Comparison of ENCODE assay signal across 19 cellular contexts in genomic region chr11:1224491-1225385, GRCh38. TPM values are rescaled to one million over a fixed set of nuclear protein-coding genes. Genes with fewer than 3 reads are reported as not detected.
DNase-seq lines count a peak whose midpoint lies in the region; ATAC-seq, FAIRE-seq and TF ChIP-seq lines count a peak whose summit lies in the region.
"Had no signal": no experiment of that assay in that cellular context is flagged by ENCODE, and none has a peak within 500 bp of the region (broad histone marks: within the 10 kb centered on the region; RNA-seq: fewer than 3 reads in every experiment).

No MANE protein-coding gene starts in this region.

- H4K5ac ChIP-seq in IMR-90 (ENCODE audit: low read depth, low read length) (no peak overlapping the region), H1 (ENCODE audit: insufficient read length, low read depth, low read length) (peak overlapping the region; percentile 10)

- peaks cover 16% of the 10 kb centered on the region for H3K4me1 Mint-ChIP-seq in nephron progenitor cell
- H3K4me1 Mint-ChIP-seq: activated CD4-positive, alpha-beta T cell treated with anti-CD3 and anti-CD28 coated beads, Interleukin-2, amount 10 ng/mL, durations not matched to agents 24 days and 14 days; stimulated activated memory B cell treated with anti-CD40 and anti-IgM and Interleukin-4, amounts not matched to agents 10 μg/mL and 1 μg/mL and 100 μg/mL, for 72 hours had no signal

- no peaks in the 10 kb centered on the region for H3K36me3 Mint-ChIP-seq in nephron progenitor cell (ENCODE audit: low read depth)
- H3K36me3 Mint-ChIP-seq: stimulated activated memory B cell treated with anti-CD40 and anti-IgM and Interleukin-4, amounts not matched to agents 10 μg/mL and 1 μg/mL and 100 μg/mL, for 72 hours had no signal

- H4K8ac ChIP-seq in IMR-90 (ENCODE audit: low read depth in 2 of 2, low read length in 2 of 2), result no peak overlapping the region
- H4K8ac ChIP-seq in H1 (ENCODE audit: extremely low read depth, insufficient read depth, low read length), result peak overlapping the region; percentile 81

- H3K18ac ChIP-seq in IMR-90 (ENCODE audit: low read depth, low read length) (no peak overlapping the region), H1 (ENCODE audit: extremely low read depth, low read length) (no peak overlapping the region; the same call in 1 of the 2 replicates)

- H3K4me2 ChIP-seq in IMR-90 (ENCODE audit: low read depth, low read length) (no peak overlapping the region), H1 (ENCODE audit: insufficient read depth in 1 of 2, low read depth in 2 of 2, low read length in 2 of 2) (no peak overlapping the region)

- H4K91ac ChIP-seq in IMR-90 (ENCODE audit: insufficient read depth, low read depth, low read length) (no peak overlapping the region), H1 (replicated peaks; ENCODE audit: insufficient read length, low read length) (no peak overlapping the region)

- H3K9ac ChIP-seq in IMR-90 (ENCODE audit: low read depth, low read length) (no peak overlapping the region), H1 (replicated peaks in 1 of 4; ENCODE audit: extremely low read depth in 1 of 4, low read depth in 3 of 4, low read length in 3 of 4) (no peak overlapping the region)

- no peaks in the 10 kb centered on the region for H3K9me3 Mint-ChIP-seq in nephron progenitor cell
- H3K9me3 Mint-ChIP-seq: activated CD4-positive, alpha-beta T cell treated with anti-CD3 and anti-CD28 coated beads, Interleukin-2, amount 10 ng/mL, durations not matched to agents 24 days and 14 days; stimulated activated memory B cell treated with anti-CD40 and anti-IgM and Interleukin-4, amounts not matched to agents 10 μg/mL and 1 μg/mL and 100 μg/mL, for 72 hours had no signal

- H3K56ac ChIP-seq in IMR-90 (ENCODE audit: extremely low read depth, insufficient read depth, low read length), result no peak overlapping the region
- H3K56ac ChIP-seq in H1 (replicated peaks; ENCODE audit: insufficient read length, low read depth, low read length), result no peak overlapping the region

- H2BK20ac ChIP-seq in IMR-90 (ENCODE audit: low read depth, low read length), result no peak overlapping the region
- H2BK20ac ChIP-seq in H1 (ENCODE audit: low read length), result no peak overlapping the region

- H3K4me3 ChIP-seq in IMR-90 (ENCODE audit: insufficient read depth, low read depth, low read length), result no peak overlapping the region
- no peak overlapping the region for H3K4me3 ChIP-seq in H1 (ENCODE audit: extremely low read depth in 1 of 4, insufficient read depth in 2 of 4, low read depth in 3 of 4, low read length in 4 of 4)
- H3K4me3 ChIP-seq in stomach, result peak overlapping the region in 1 of 4 donors; percentile 29

- TF ChIP-seq CTCF in IMR-90 (conservative IDR thresholded peaks at IDR 0.05; ENCODE audit: low read depth, low read length) (no peak), H1 (IDR thresholded peaks at IDR 0.05; ENCODE audit: control extremely low read depth in 1 of 3, insufficient read depth in 1 of 3, low read depth in 1 of 3, low read length in 3 of 3) (no peak), nephron progenitor cell (IDR thresholded peaks at IDR 0.05) (no peak), stomach (IDR thresholded peaks at IDR 0.05) (no peak)

- H2BK15ac ChIP-seq in IMR-90 (ENCODE audit: low read depth, low read length), result no peak overlapping the region
- H2BK15ac ChIP-seq in H1 (ENCODE audit: low read length), result no peak overlapping the region

- H2BK12ac ChIP-seq in H1 (ENCODE audit: low read depth, low read length), result no peak overlapping the region

- H3K23ac ChIP-seq in IMR-90 (ENCODE audit: low read depth, low read length), result no peak overlapping the region
- H3K23ac ChIP-seq in H1 (ENCODE audit: insufficient read length), result no peak overlapping the region

- H3K4me1 ChIP-seq in IMR-90 (ENCODE audit: control insufficient read depth, insufficient read depth, low read length), result no peaks in the 10 kb centered on the region
- peaks cover 0 to 14% (median 5%) of the 10 kb centered on the region in 4 experiments; a peak in 6 of 7 replicates for H3K4me1 ChIP-seq in H1 (replicated peaks in 1 of 4; ENCODE audit: control insufficient read depth in 3 of 4, insufficient read depth in 4 of 4, low read length in 3 of 4)
- H3K4me1 ChIP-seq in stomach, result peaks cover 0 to 41% (median 33%) of the 10 kb centered on the region in 4 donors

- H3K4me3 Mint-ChIP-seq in nephron progenitor cell, result no peak overlapping the region
- H3K4me3 Mint-ChIP-seq: activated CD4-positive, alpha-beta T cell treated with anti-CD3 and anti-CD28 coated beads, Interleukin-2, amount 10 ng/mL, durations not matched to agents 24 days and 14 days; stimulated activated memory B cell treated with anti-CD40 and anti-IgM and Interleukin-4, amounts not matched to agents 10 μg/mL and 1 μg/mL and 100 μg/mL, for 72 hours had no signal

- no peak overlapping the region for H3K4ac ChIP-seq in IMR-90 (ENCODE audit: low read depth, low read length)
- H3K4ac ChIP-seq in H1 (replicated peaks; ENCODE audit: insufficient read length, low read depth, low read length), result no peak overlapping the region

- no peak overlapping the region for H2BK5ac ChIP-seq in IMR-90 (ENCODE audit: low read depth, low read length, poor library complexity, severe bottlenecking)
- no peak overlapping the region for H2BK5ac ChIP-seq in H1 (ENCODE audit: low read depth, low read length)

- H2AK9ac ChIP-seq in IMR-90 (replicated peaks; ENCODE audit: low read depth, low read length, poor library complexity), result no peak overlapping the region

- H3K14ac ChIP-seq in IMR-90 (replicated peaks; ENCODE audit: low read depth, low read length) (no peak overlapping the region), H1 (ENCODE audit: insufficient read length) (no peak overlapping the region)

- no peaks in the 10 kb centered on the region for H3K79me2 ChIP-seq in H1 (ENCODE audit: control insufficient read depth in 1 of 2, insufficient read depth in 2 of 2, low read length in 2 of 2)

- TF ChIP-seq EP300 in H1 (IDR thresholded peaks at IDR 0.05; ENCODE audit: borderline replicate concordance in 1 of 2, low read depth in 2 of 2, low read length in 2 of 2) (no peak), stomach (IDR thresholded peaks at IDR 0.05) (no peak)

- H2BK120ac ChIP-seq in IMR-90 (ENCODE audit: low read depth, low read length) (no peak overlapping the region), H1 (replicated peaks; ENCODE audit: low read depth, low read length) (no peak overlapping the region)

- intact Hi-C loops in IMR-90 (cut with micrococcal nuclease), result no loop called here
- intact Hi-C loops in stomach (cut with DNase I; ENCODE audit: low total_unique reads), result no loop called here

- FAIRE-seq in H1 (lab: Jason Lieb, UNC), result no peak
- FAIRE-seq: GM12891 had no signal

- H2AK5ac ChIP-seq in IMR-90 (ENCODE audit: low read depth, low read length) (no peak overlapping the region), H1 (ENCODE audit: low read depth, low read length) (no peak overlapping the region)

- no peaks in the 10 kb centered on the region for H3K23me2 ChIP-seq in H1 (ENCODE audit: low read depth, low read length)

- peak; percentile 88 for DNase-seq in COLO829 (ENCODE audit: low spot score)
- no peak for DNase-seq in IMR-90
- peak in 1 of 2 experiments; percentile 54 for DNase-seq in H1 (ENCODE audit: low read depth in 1 of 2, low spot score in 2 of 2)
- DNase-seq in nephron progenitor cell, result peak; percentile 58
- DNase-seq in stomach, result no peak
- DNase-seq in dedifferentiated amniotic fluid mesenchymal stem cell (ENCODE audit: extremely low spot score), result no peak
- DNase-seq: activated CD4-positive, alpha-beta T cell treated with anti-CD3 and anti-CD28 coated beads, Interleukin-2, amount 10 ng/mL, durations not matched to agents 24 days and 14 days; C1 segment of cervical spinal cord; EL; KG1; NCI-H1436 treated with DMSO at 0.1 percent for 48 hours; NK-92 treated with Interleukin-12 subunit alpha and Interleukin-12 subunit beta, amount 100 ng/mL, for 24 hours; stimulated activated CD4-positive, alpha-beta T cell treated with anti-CD3 and anti-CD28 coated beads, Interleukin-4, amount 100 ng/mL, for 24 hours had no signal

- H3K79me1 ChIP-seq in IMR-90 (ENCODE audit: low read depth in 1 of 2, low read length in 2 of 2) (no peaks in the 10 kb centered on the region), H1 (ENCODE audit: low read depth, low read length) (no peaks in the 10 kb centered on the region)

- in situ Hi-C loops in IMR-90 (cut with MboI; ENCODE audit: low sequenced_read_pairs), result loop anchor here (25.0 kb wide), 1 partner anchor 288 kb away; no protein-coding TSS in a partner anchor

- no peaks in the 10 kb centered on the region for H3K9me3 ChIP-seq in IMR-90 (ENCODE audit: control insufficient read depth, insufficient read depth, low read length)
- H3K9me3 ChIP-seq in H1 (ENCODE audit: insufficient read depth in 2 of 2, low read depth in 1 of 2, low read length in 1 of 2), result no peaks in the 10 kb centered on the region; a peak in 1 of 4 replicates
- no peaks in the 10 kb centered on the region for H3K9me3 ChIP-seq in stomach

- no peaks in the 10 kb centered on the region for H3K36me3 ChIP-seq in IMR-90 (ENCODE audit: control insufficient read depth, insufficient read depth, low read length)
- H3K36me3 ChIP-seq in H1 (ENCODE audit: control insufficient read depth in 2 of 4, insufficient read depth in 4 of 4, low read length in 3 of 4), result no peaks in the 10 kb centered on the region
- H3K36me3 ChIP-seq in stomach, result no peaks in the 10 kb centered on the region

- no peaks in the 10 kb centered on the region for H3K9me1 ChIP-seq in IMR-90 (ENCODE audit: insufficient read depth, low read length)

- H2AFZ ChIP-seq in IMR-90 (replicated peaks; ENCODE audit: low read length, poor library complexity), result peak overlapping the region; percentile 21
- H2AFZ ChIP-seq in H1 (ENCODE audit: low read length), result no peak overlapping the region

- no peak overlapping the region for H3K27ac Mint-ChIP-seq in nephron progenitor cell
- H3K27ac Mint-ChIP-seq: activated CD4-positive, alpha-beta T cell treated with anti-CD3 and anti-CD28 coated beads, Interleukin-2, amount 10 ng/mL, durations not matched to agents 24 days and 14 days; stimulated activated memory B cell treated with anti-CD40 and anti-IgM and Interleukin-4, amounts not matched to agents 10 μg/mL and 1 μg/mL and 100 μg/mL, for 72 hours had no signal

- BruUV-seq in IMR-90 (replicated peaks; lab: Mats Ljungman, UMichigan), result no TSS peak

- TF ChIP-seq RAD21 in IMR-90 (IDR thresholded peaks at IDR 0.05; ENCODE audit: low read length), result no peak
- no peak for TF ChIP-seq RAD21 in H1 (IDR thresholded peaks at IDR 0.05 in 1 of 2, conservative IDR thresholded peaks at IDR 0.05 in 1 of 2; ENCODE audit: low read depth in 2 of 2, low read length in 2 of 2)

- POLR2A ChIA-PET in IMR-90 (lab: Charles Lee; ENCODE audit: unreplicated experiment) (no interaction called here), H1 (lab: Charles Lee; ENCODE audit: partially characterized antibody) (interaction anchor here (0.9 kb wide), 1 partner anchor 299 kb away, joined by 3 read pairs; no protein-coding TSS in a partner anchor)

- dilution Hi-C loops in IMR-90 (cut with HindIII; ENCODE audit: low sequenced_read_pairs, unreplicated experiment), result no loop called here

- ATAC-seq in IMR-90 (ENCODE audit: low read depth), result no peak
- ATAC-seq in HG03135 (IDR thresholded peaks at IDR 0.05; ENCODE audit: unreplicated experiment), result no peak
- ATAC-seq: stimulated activated memory B cell treated with anti-CD40 and anti-IgM and Interleukin-4, amounts not matched to agents 10 μg/mL and 1 μg/mL and 100 μg/mL, for 72 hours had no signal

- CTCF ChIA-PET in IMR-90 (lab: Yijun Ruan, JAX), result no interaction called here
- CTCF ChIA-PET in H1 (lab: Charles Lee; ENCODE audit: partially characterized antibody), result interaction anchor here (0.9 kb wide), 1 partner anchor 111 kb away, joined by 3 read pairs; no protein-coding TSS in a partner anchor

- TF ChIP-seq POLR2A in IMR-90 (IDR thresholded peaks at IDR 0.05; ENCODE audit: low read depth, low read length) (no peak), H1 (IDR thresholded peaks at IDR 0.05; ENCODE audit: control extremely low read depth in 1 of 2, low read depth in 2 of 2, low read length in 2 of 2) (no peak), stomach (IDR thresholded peaks at IDR 0.05) (no peak)

- H4K20me1 ChIP-seq in IMR-90 (ENCODE audit: insufficient read depth, low read length) (no peaks in the 10 kb centered on the region), H1 (replicated peaks in 1 of 2; ENCODE audit: control insufficient read depth in 1 of 2, insufficient read depth in 2 of 2, low read length in 2 of 2) (peaks cover 0 to 1% of the 10 kb centered on the region in 2 experiments)

- H3K27me3 Mint-ChIP-seq in nephron progenitor cell (ENCODE audit: low read depth, poor library complexity), result peaks cover 10% of the 10 kb centered on the region
- H3K27me3 Mint-ChIP-seq: activated CD4-positive, alpha-beta T cell treated with anti-CD3 and anti-CD28 coated beads, Interleukin-2, amount 10 ng/mL, durations not matched to agents 24 days and 14 days had no signal

- WGBS in IMR-90 (ENCODE audit: extremely low coverage in 2 of 2, insufficient read length in 1 of 2), 2 experiments, result 53% methylated on average over 3 of the region's 27 CpGs; no CpG with 5 or more reads in 1 of the 2 experiments
- 89% methylated on average over 17 of the region's 27 CpGs; no CpG with 5 or more reads in 1 of the 2 experiments for WGBS in H1 (ENCODE audit: extremely low coverage in 1 of 2, insufficient coverage in 1 of 2, insufficient read length in 1 of 2, insufficient replicate concordance in 2 of 2, low coverage in 1 of 2, low lambda C conversion rate in 2 of 2, missing lambda C conversion rate in 1 of 2), 2 experiments
- WGBS in stomach, 5 donors, result 59 to 71% (median 66%) methylated on average over 23 to 27 of the region's 27 CpGs

- H3K27me3 ChIP-seq in IMR-90 (ENCODE audit: control insufficient read depth, insufficient read depth, low read length), result peaks cover 11% of the 10 kb centered on the region; the same call in 1 of the 2 replicates
- no peaks in the 10 kb centered on the region for H3K27me3 ChIP-seq in H1 (replicated peaks in 1 of 4; ENCODE audit: control insufficient read depth in 3 of 4, extremely low read depth in 1 of 4, insufficient read depth in 3 of 4, low read length in 3 of 4)
- H3K27me3 ChIP-seq in stomach, result peaks cover 9 to 100% (median 19%) of the 10 kb centered on the region in 3 donors

- H3K27ac ChIP-seq in IMR-90 (ENCODE audit: insufficient read depth, low read length) (no peak overlapping the region), H1 (ENCODE audit: low read depth, low read length) (no peak overlapping the region), stomach (no peak overlapping the region)

RNA-seq across cellular contexts. Expression of gene MUC5B, which starts 1.9 kb away (rescaled TPM):
- not detected in 2 replicates for total RNA-seq in IMR-90 (2012; rRNA removed)
- not detected in 2 replicates for polyA plus RNA-seq in IMR-90 (2012; rRNA removed)
- not detected in 2 replicates for polyA plus RNA-seq in IMR-90 (2012; cell fraction: cytosol; rRNA removed)
- not detected in 2 replicates for polyA plus RNA-seq in IMR-90 (2012; cell fraction: nucleus; rRNA removed; ENCODE audit: low replicate concordance)
- 0.02 and 0.31 TPM in 2 replicates for total RNA-seq in H1 (2021; fragmentation: NEBNext Ultra II Directional; extraction: Animal tissue kit (Norgen Biotek cat#: 25700))
- polyA plus RNA-seq in H1 (2011; rRNA removed), result 0.03 and 0.44 TPM in 2 replicates
- polyA plus RNA-seq in H1 (2011; cell fraction: cytosol; rRNA removed), result 0.03 TPM
- polyA plus RNA-seq in H1 (2011; cell fraction: nucleus; rRNA removed), result 0.10 TPM
- 0.01 to 0.09 TPM (median 0.03 TPM) in 4 replicates for polyA plus RNA-seq in H1 (2012, experiment 1 of 2)
- polyA plus RNA-seq in H1 (2012, experiment 2 of 2), result 0.01 TPM
- 0.02 TPM for polyA plus RNA-seq in H1 (2013, experiment 1 of 2)
- 0.02 TPM for polyA plus RNA-seq in H1 (2013, experiment 2 of 2)
- polyA minus RNA-seq in H1 (2011; rRNA and poly(A)+ RNA removed), result 0.02 and 0.03 TPM in 2 replicates
- not detected for polyA minus RNA-seq in H1 (2011; cell fraction: cytosol; rRNA and poly(A)+ RNA removed)
- polyA minus RNA-seq in H1 (2011; cell fraction: nucleus; rRNA and poly(A)+ RNA removed), result 0.10 TPM
- total RNA-seq in stomach, result 100 to 1,000 TPM in 1 of 5 donors, 10 to 100 TPM in 2, 1 to 10 TPM in 2; 5.8 to 516 (median 38.5) TPM
- 1 to 10 TPM in 1 of 3 donors, under 1 TPM in 2; under 0.01 to 5.4 (median 0.68) TPM for polyA plus RNA-seq in stomach
- total RNA-seq: activated CD4-positive, alpha-beta T cell treated with anti-CD3 and anti-CD28 coated beads, Interleukin-2, amount 10 ng/mL, durations not matched to agents 24 days and 14 days; dermis microvascular lymphatic vessel endothelial cell; fibroblast of lung; T-helper 1 cell treated with Interleukin-12 subunit alpha and Interleukin-12 subunit beta and Interleukin-4 antibody, amounts not matched to agents 30 ng/mL and 1 ng/mL, for 36 hours had no signal
- polyA plus RNA-seq: fibroblast of lung had no signal

Comparison
In these comparisons a context has a peak if more than half of its experiments do, and no peak if none do; other contexts are left out.
1. DNase-seq: peak in COLO829 (single experiment) and nephron progenitor cell (single experiment); none in IMR-90 (single experiment), stomach (single experiment) and dedifferentiated amniotic fluid mesenchymal stem cell (single experiment).